Comparison of ENCODE assay signal across 14 cellular contexts in genomic region chr5:176450077-176450476, GRCh38. TPM values are rescaled to one million over a fixed set of nuclear protein-coding genes. Genes with fewer than 3 reads are reported as not detected.
DNase-seq lines count a peak whose midpoint lies in the region; ATAC-seq and TF ChIP-seq lines count a peak whose summit lies in the region.
"Had no signal": no experiment of that assay in that cellular context is flagged by ENCODE, and none has a peak within 500 bp of the region (broad histone marks: within the 10 kb centered on the region; RNA-seq: fewer than 3 reads in every experiment).

No MANE protein-coding gene starts in this region.

- peaks cover 23% of the 10 kb centered on the region for H3K36me3 ChIP-seq in HUES6 (ENCODE audit: control insufficient read depth, insufficient read depth, low read length)

- no peaks in the 10 kb centered on the region for H3K9me3 Mint-ChIP-seq in activated T-cell treated with anti-CD3 and anti-CD28 coated beads, Interleukin-2, amount 50 U/mL, for 4 hours
- no peaks in the 10 kb centered on the region for H3K9me3 Mint-ChIP-seq in activated naive CD8-positive, alpha-beta T cell treated with anti-CD3 and anti-CD28 coated beads, Interleukin-2, amount 10 ng/mL, durations not matched to agents 7 days and 5 days
- H3K9me3 Mint-ChIP-seq in neural crest cell, result no peaks in the 10 kb centered on the region

- peak overlapping the region; percentile 99; the same call in 1 of the 2 replicates for H3K4me3 ChIP-seq in HUES6 (ENCODE audit: low read depth, low read length)

- H3K27me3 ChIP-seq in HUES6 (ENCODE audit: control insufficient read depth, insufficient read depth, low read length), result no peaks in the 10 kb centered on the region
- H3K27me3 ChIP-seq: tibial artery had no signal

- H3K9me3 ChIP-seq in HUES6 (ENCODE audit: control insufficient read depth, insufficient read depth, low read depth, low read length), result no peaks in the 10 kb centered on the region
- H3K9me3 ChIP-seq: tibial artery had no signal

- no peak overlapping the region for H3K27ac ChIP-seq in HUES6 (ENCODE audit: low read depth, low read length)

- H3K9ac ChIP-seq in HUES6 (ENCODE audit: low read length), result no peak overlapping the region

- DNase-seq in activated T-cell treated with anti-CD3 and anti-CD28 coated beads, Interleukin-2, amount 50 U/mL, for 4 hours, result no peak
- DNase-seq in activated T-cell treated with anti-CD3 and anti-CD28 coated beads for 4 hours (no peak), neural crest cell (ENCODE audit: low read depth, low spot score) (no peak), omental fat pad (ENCODE audit: low spot score) (no peak), NCI-H748 treated with DMSO at 0.1 percent for 48 hours (lab: John Stamatoyannopoulos, UW) (no peak)
- DNase-seq in activated naive CD8-positive, alpha-beta T cell treated with anti-CD3 and anti-CD28 coated beads, Interleukin-2, amount 10 ng/mL, durations not matched to agents 7 days and 5 days, result no peak
- DNase-seq: GOT3; left ventricle myocardium superior; NCI-H2107; stimulated activated CD4-positive, alpha-beta T cell treated with anti-CD3 and anti-CD28 coated beads, Interleukin-4, amount 100 ng/mL, for 24 hours; tibial artery had no signal

- POLR2A ChIA-PET in activated naive CD8-positive, alpha-beta T cell treated with anti-CD3 and anti-CD28 coated beads, Interleukin-2, amount 10 ng/mL, durations not matched to agents 7 days and 5 days (lab: Charles Lee), result interaction anchor here (0.7 to 4.3 kb wide), 3 partner anchors 85 to 617 kb away, joined by 3 to 60 read pairs (median 3); partner anchors contain the start of gene RNF44

- peaks cover 40% of the 10 kb centered on the region for H3K4me1 Mint-ChIP-seq in activated T-cell treated with anti-CD3 and anti-CD28 coated beads, Interleukin-2, amount 50 U/mL, for 4 hours (ENCODE audit: low read depth)
- peaks cover 28% of the 10 kb centered on the region for H3K4me1 Mint-ChIP-seq in activated naive CD8-positive, alpha-beta T cell treated with anti-CD3 and anti-CD28 coated beads, Interleukin-2, amount 10 ng/mL, durations not matched to agents 7 days and 5 days
- H3K4me1 Mint-ChIP-seq in neural crest cell, result peaks cover 27% of the 10 kb centered on the region

- H3K4me3 Mint-ChIP-seq in activated T-cell treated with anti-CD3 and anti-CD28 coated beads, Interleukin-2, amount 50 U/mL, for 4 hours, result peak overlapping the region; percentile 29
- H3K4me3 Mint-ChIP-seq in activated naive CD8-positive, alpha-beta T cell treated with anti-CD3 and anti-CD28 coated beads, Interleukin-2, amount 10 ng/mL, durations not matched to agents 7 days and 5 days, result peak overlapping the region; percentile 1
- peak overlapping the region; percentile 44 for H3K4me3 Mint-ChIP-seq in neural crest cell

- no peak overlapping the region for H3K27ac Mint-ChIP-seq in activated naive CD8-positive, alpha-beta T cell treated with anti-CD3 and anti-CD28 coated beads, Interleukin-2, amount 10 ng/mL, durations not matched to agents 7 days and 5 days
- H3K27ac Mint-ChIP-seq in neural crest cell (ENCODE audit: unreplicated experiment), result no peak overlapping the region

- H3K27me3 Mint-ChIP-seq in activated T-cell treated with anti-CD3 and anti-CD28 coated beads, Interleukin-2, amount 50 U/mL, for 4 hours (ENCODE audit: low read depth), result no peaks in the 10 kb centered on the region
- peaks cover 3% of the 10 kb centered on the region for H3K27me3 Mint-ChIP-seq in activated naive CD8-positive, alpha-beta T cell treated with anti-CD3 and anti-CD28 coated beads, Interleukin-2, amount 10 ng/mL, durations not matched to agents 7 days and 5 days
- H3K27me3 Mint-ChIP-seq in neural crest cell (ENCODE audit: low read depth), result no peaks in the 10 kb centered on the region

- TF ChIP-seq CTCF in neural crest cell (conservative IDR thresholded peaks at IDR 0.05) (no peak), omental fat pad (IDR thresholded peaks at IDR 0.05) (no peak)

- H3K4me1 ChIP-seq in HUES6 (ENCODE audit: control insufficient read depth, insufficient read depth, low read length), result 0 out of 2 replicates have a peak, but pooled peaks cover 2% of the 10 kb centered on the region

- H3K36me3 Mint-ChIP-seq in activated T-cell treated with anti-CD3 and anti-CD28 coated beads, Interleukin-2, amount 50 U/mL, for 4 hours (ENCODE audit: insufficient read depth), result peaks cover 10% of the 10 kb centered on the region
- peaks cover 10% of the 10 kb centered on the region for H3K36me3 Mint-ChIP-seq in activated naive CD8-positive, alpha-beta T cell treated with anti-CD3 and anti-CD28 coated beads, Interleukin-2, amount 10 ng/mL, durations not matched to agents 7 days and 5 days
- no peaks in the 10 kb centered on the region for H3K36me3 Mint-ChIP-seq in neural crest cell (ENCODE audit: low read depth)

- no peak for ATAC-seq in activated T-cell treated with anti-CD3 and anti-CD28 coated beads, Interleukin-2, amount 50 U/mL, for 4 hours
- no peak for ATAC-seq in activated naive CD8-positive, alpha-beta T cell treated with anti-CD3 and anti-CD28 coated beads, Interleukin-2, amount 10 ng/mL, durations not matched to agents 7 days and 5 days (ENCODE audit: low read depth)
- ATAC-seq in GM18858 (IDR thresholded peaks at IDR 0.05; ENCODE audit: unreplicated experiment) (no peak), omental fat pad (ENCODE audit: low FRiP score) (no peak)
- ATAC-seq: left ventricle myocardium superior, sciatic nerve had no signal

RNA-seq across cellular contexts. Expression of gene FAF2, which starts 1.9 kb away (rescaled TPM):
- 10 to 100 TPM; 43.0 to 50.1 (median 43.2) TPM for total RNA-seq in activated T-cell treated with anti-CD3 and anti-CD28 coated beads, Interleukin-2, amount 50 U/mL, for 4 hours
- total RNA-seq in activated naive CD8-positive, alpha-beta T cell treated with anti-CD3 and anti-CD28 coated beads, Interleukin-2, amount 10 ng/mL, durations not matched to agents 7 days and 5 days, result 10 to 100 TPM; 32.4 TPM
- total RNA-seq in neural crest cell (49.3 and 50.3 TPM in 2 replicates), omental fat pad (10 to 100 TPM; 27.6 to 31.1 (median 27.8) TPM)

RNA-seq across cellular contexts. Expression of gene CLTB, which starts 33.7 kb away (rescaled TPM):
- 100 to 1,000 TPM; 121 to 133 (median 123) TPM for total RNA-seq in activated T-cell treated with anti-CD3 and anti-CD28 coated beads, Interleukin-2, amount 50 U/mL, for 4 hours
- 10 to 100 TPM; 52.8 to 53.1 TPM for total RNA-seq in activated naive CD8-positive, alpha-beta T cell treated with anti-CD3 and anti-CD28 coated beads, Interleukin-2, amount 10 ng/mL, durations not matched to agents 7 days and 5 days
- total RNA-seq in neural crest cell (31.6 and 36.0 TPM in 2 replicates), omental fat pad (100 to 1,000 TPM; 119 to 171 (median 128) TPM)
